In genomic region chr12:118016424-118017264, GRCh38 we compare ENCODE assay signal across 8 cellular contexts. TPM values are rescaled to one million over a fixed set of nuclear protein-coding genes. Genes with fewer than 3 reads are reported as not detected.
DNase-seq lines count a peak whose midpoint lies in the region; ATAC-seq, FAIRE-seq and TF ChIP-seq lines count a peak whose summit lies in the region.

RFC5 (plus strand) TSS chr12:118016703; CDS start chr12:118016828, 125 bp downstream.

- H3K4me1 Mint-ChIP-seq in endothelial cell (ENCODE audit: unreplicated experiment): peaks cover 4% of the 10 kb centered on the region

- no peaks in the 10 kb centered on the region for H3K9me3 ChIP-seq in OCI-LY1 (ENCODE audit: low read length)

- no peak within 1 kb of the TSS for H3K27ac ChIP-seq in OCI-LY1 (ENCODE audit: low read depth, low read length, poor library complexity, severe bottlenecking)

- no peaks in the 10 kb centered on the region for H3F3A ChIP-seq in OCI-LY1 (ENCODE audit: insufficient read depth, low read length)

- peak within 1 kb of the TSS; percentile 79 for H3K9ac ChIP-seq in OCI-LY1 (ENCODE audit: low read length)

- peaks cover 10% of the 10 kb centered on the region; the same call in 1 of the 2 replicates for H3K79me2 ChIP-seq in OCI-LY1 (ENCODE audit: insufficient read depth, low read length)

- H3K27ac Mint-ChIP-seq in endothelial cell (ENCODE audit: unreplicated experiment): peak within 1 kb of the TSS; percentile 34

- peak within 1 kb of the TSS; percentile 91 for H3K4me3 Mint-ChIP-seq in endothelial cell (ENCODE audit: unreplicated experiment)

- H3K27me3 Mint-ChIP-seq in endothelial cell (ENCODE audit: unreplicated experiment): peaks cover 4% of the 10 kb centered on the region

- peaks cover under 1% of the 10 kb centered on the region for H3K36me3 Mint-ChIP-seq in endothelial cell (ENCODE audit: low read depth, unreplicated experiment)

- peak within 1 kb of the TSS; percentile 75 for H3K4me2 ChIP-seq in OCI-LY1 (ENCODE audit: low read length)

- peaks cover 19% of the 10 kb centered on the region for H3K4me1 ChIP-seq in OCI-LY1 (ENCODE audit: insufficient read depth, low read length, severe bottlenecking)

- H2AFZ ChIP-seq in OCI-LY1 (ENCODE audit: low read length): no peak within 1 kb of the TSS

- no peaks in the 10 kb centered on the region for H3K9me3 Mint-ChIP-seq in endothelial cell (ENCODE audit: unreplicated experiment)

- TF ChIP-seq CTCF in D721Med (IDR thresholded peaks at IDR 0.05; ENCODE audit: insufficient read depth, missing control alignments) (no peak), OCI-LY1 (IDR thresholded peaks at IDR 0.05; ENCODE audit: low read length) (no peak), endothelial cell (IDR thresholded peaks at IDR 0.05; ENCODE audit: unreplicated experiment) (no peak)

- peak; percentile 98 for ATAC-seq in GM21515 (IDR thresholded peaks at IDR 0.05; ENCODE audit: unreplicated experiment)

- peaks cover 33% of the 10 kb centered on the region for H3K36me3 ChIP-seq in OCI-LY1 (ENCODE audit: insufficient read depth, low read length)

- no peaks in the 10 kb centered on the region for H4K20me1 ChIP-seq in OCI-LY1 (ENCODE audit: insufficient read depth, low read length)

- peak within 1 kb of the TSS; percentile 76 for H3K4me3 ChIP-seq in OCI-LY1 (ENCODE audit: low read depth, low read length, poor library complexity, severe bottlenecking)

- H3K9me2 ChIP-seq in OCI-LY1 (ENCODE audit: low read depth, low read length): no peaks in the 10 kb centered on the region

- no peaks in the 10 kb centered on the region for H3K27me3 ChIP-seq in OCI-LY1 (ENCODE audit: insufficient read depth, low read length)

- DNase-seq in D721Med (ENCODE audit: insufficient read length, low spot score): peak; percentile 82
- DNase-seq in HuH-7 (ENCODE audit: low spot score): peak; percentile 76
- DNase-seq in activated CD8-positive, alpha-beta memory T cell treated with anti-CD3 and anti-CD28 coated beads, Interleukin-2, amount 50 U/mL, for 24 hours (ENCODE audit: extremely low read depth): peak; percentile 95
- DNase-seq in endothelial cell (ENCODE audit: low spot score): peak; percentile 99
- DNase-seq in midbrain (lab: John Stamatoyannopoulos, UW): peak; percentile 95
- DNase-seq in stimulated activated CD8-positive, alpha-beta memory T cell treated with anti-CD3 and anti-CD28 coated beads, Interleukin-15, amount 100 ng/mL, for 48 hours (ENCODE audit: low read depth in 2 of 2): peak; percentile 95 to 97

- no peak for FAIRE-seq in D721Med (lab: Jason Lieb, UNC)

RNA-seq across cellular contexts. Expression of gene RFC5, which starts in this region (rescaled TPM):
- 8.3 TPM for total RNA-seq in endothelial cell (ENCODE audit: unreplicated experiment)
